ENCODE assay signal across 20 cellular contexts in the genomic region with DNA sequence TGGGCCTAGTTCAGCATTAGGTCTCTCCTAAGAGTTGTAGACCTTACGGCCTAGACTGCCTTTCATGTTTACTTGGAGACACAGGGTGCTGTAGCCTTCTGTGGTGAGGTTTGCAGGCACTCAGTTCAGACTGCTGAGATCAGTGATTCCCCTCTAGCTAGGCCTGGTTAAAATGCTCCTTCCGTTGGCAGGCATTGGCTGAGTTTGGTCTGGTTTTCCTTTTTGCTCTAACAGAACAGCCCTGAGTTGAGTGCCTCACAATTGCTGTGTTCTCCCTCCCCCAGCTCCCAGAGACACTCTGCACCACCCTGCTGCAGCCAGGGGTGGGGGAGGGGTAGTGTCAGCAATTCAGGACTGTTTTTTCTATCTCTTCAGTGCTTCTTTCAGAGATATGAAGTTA.
A peak's percentile ranks its signal among the peaks of the same experiment; 100 is the strongest.
DNase-seq lines count a peak whose midpoint lies in the region; ATAC-seq and TF ChIP-seq lines count a peak whose summit lies in the region.
"Had no signal": no experiment of that assay in that cellular context is flagged by ENCODE, and none has a peak within 500 bp of the region (broad histone marks: within the 10 kb centered on the region; RNA-seq: fewer than 3 reads in every experiment).

No MANE protein-coding gene starts in this region.

- H3K4me1 Mint-ChIP-seq in activated T-cell treated with anti-CD3 and anti-CD28 coated beads, Interleukin-2, amount 50 U/mL, for 72 hours (ENCODE audit: low read depth), result peaks cover 6% of the 10 kb centered on the region
- H3K4me1 Mint-ChIP-seq in WTC11, result peaks cover 31% of the 10 kb centered on the region

- TF ChIP-seq CTCF in WTC11 (IDR thresholded peaks at IDR 0.05) (no peak), upper lobe of right lung (IDR thresholded peaks at IDR 0.05) (no peak)

- H3K9me3 Mint-ChIP-seq in activated T-cell treated with anti-CD3 and anti-CD28 coated beads, Interleukin-2, amount 50 U/mL, for 72 hours, result peaks cover 7 to 9% of the 10 kb centered on the region in 2 donors
- H3K9me3 Mint-ChIP-seq in WTC11, result peaks cover 12% of the 10 kb centered on the region; the same call in 1 of the 2 replicates

- DNase-seq in activated T-cell treated with anti-CD3 and anti-CD28 coated beads, Interleukin-2, amount 50 U/mL, for 72 hours, result no peak
- DNase-seq in activated T-cell treated with anti-CD3 and anti-CD28 coated beads, Interleukin-2, amount 50 U/mL, for 48 hours, result no peak
- DNase-seq in WTC11 (ENCODE audit: low spot score) (peak; percentile 32), GOT3 (lab: John Stamatoyannopoulos, UW) (no peak), retina (no peak), upper lobe of right lung (no peak)
- DNase-seq: activated CD4-positive, alpha-beta T cell treated with anti-CD3 and anti-CD28 coated beads for 48 hours; activated T-cell treated with anti-CD3 and anti-CD28 coated beads, Interleukin-2, amount 50 U/mL, for 4 hours; Caco-2; colonic mucosa; erythroblast; GF-D8; KG1; NCI-H1436 treated with DMSO at 0.1 percent for 48 hours; NCI-H524 treated with DMSO at 0.1 percent for 48 hours; T-helper 2 cell had no signal

- POLR2A ChIA-PET in WTC11 (lab: Charles Lee), result no interaction called here

- no peaks in the 10 kb centered on the region for H3K36me3 ChIP-seq in iPS-20b (ENCODE audit: insufficient read depth, low read depth, low read length)
- H3K36me3 ChIP-seq in stomach smooth muscle (ENCODE audit: control insufficient read depth in 2 of 2, insufficient read depth in 2 of 2, low read length in 2 of 2), result no peaks in the 10 kb centered on the region
- H3K36me3 ChIP-seq in upper lobe of right lung, result no peaks in the 10 kb centered on the region
- H3K36me3 ChIP-seq: colonic mucosa, thoracic aorta had no signal

- intact Hi-C loops in upper lobe of right lung (cut with DNase I), result no loop called here

- H3K36me3 Mint-ChIP-seq in activated T-cell treated with anti-CD3 and anti-CD28 coated beads, Interleukin-2, amount 50 U/mL, for 72 hours (ENCODE audit: insufficient read depth in 2 of 2), result peaks cover 3 to 5% of the 10 kb centered on the region in 2 donors
- no peaks in the 10 kb centered on the region for H3K36me3 Mint-ChIP-seq in WTC11

- H3K27me3 ChIP-seq in iPS-20b (ENCODE audit: insufficient read depth, low read length) (no peaks in the 10 kb centered on the region), stomach smooth muscle (ENCODE audit: control insufficient read depth in 1 of 2, insufficient read depth in 2 of 2, low read length in 2 of 2) (no peaks in the 10 kb centered on the region), upper lobe of right lung (no peaks in the 10 kb centered on the region)
- H3K27me3 ChIP-seq: colonic mucosa had no signal

- H3K9ac ChIP-seq in iPS-20b (ENCODE audit: low read depth, low read length), result peak overlapping the region; percentile 23; the same call in 1 of the 2 replicates
- H3K9ac ChIP-seq in stomach smooth muscle (ENCODE audit: low read length in 2 of 2), result no peak overlapping the region

- CTCF ChIA-PET in WTC11 (lab: Charles Lee), result no interaction called here

- ATAC-seq in activated T-cell treated with anti-CD3 and anti-CD28 coated beads, Interleukin-2, amount 50 U/mL, for 72 hours (replicated peaks in 1 of 2), result peak; percentile 31 to 42
- ATAC-seq in WTC11, result peak; percentile 87
- ATAC-seq in upper lobe of right lung, result no peak
- ATAC-seq: activated T-cell treated with anti-CD3 and anti-CD28 coated beads, Interleukin-2, amount 50 U/mL, for 4 hours had no signal

- H3K4me1 ChIP-seq in iPS-20b (ENCODE audit: insufficient read depth, low read length), result peaks cover 7% of the 10 kb centered on the region
- peaks cover 10% of the 10 kb centered on the region for H3K4me1 ChIP-seq in stomach smooth muscle (ENCODE audit: control insufficient read depth, insufficient read depth, low read length)
- H3K4me1 ChIP-seq in upper lobe of right lung, result no peaks in the 10 kb centered on the region
- H3K4me1 ChIP-seq: Caco-2, colonic mucosa had no signal

- H3K27ac Mint-ChIP-seq in activated T-cell treated with anti-CD3 and anti-CD28 coated beads, Interleukin-2, amount 50 U/mL, for 72 hours, result no peak overlapping the region
- H3K27ac Mint-ChIP-seq in WTC11, result no peak overlapping the region

- H3K4me3 ChIP-seq in iPS-20b (ENCODE audit: low read length), result no peak overlapping the region
- no peak overlapping the region for H3K4me3 ChIP-seq in stomach smooth muscle (ENCODE audit: low read length in 2 of 2)
- no peak overlapping the region for H3K4me3 ChIP-seq in upper lobe of right lung
- H3K4me3 ChIP-seq: colonic mucosa, thoracic aorta had no signal

- H3K27me3 Mint-ChIP-seq in activated T-cell treated with anti-CD3 and anti-CD28 coated beads, Interleukin-2, amount 50 U/mL, for 72 hours (ENCODE audit: low read depth), result peaks cover 8% of the 10 kb centered on the region
- H3K27me3 Mint-ChIP-seq in WTC11 (ENCODE audit: low read depth), result peaks cover 3% of the 10 kb centered on the region; the same call in 1 of the 2 replicates

- H3K9me3 ChIP-seq in iPS-20b (ENCODE audit: insufficient read depth, low read depth, low read length), result no peaks in the 10 kb centered on the region
- H3K9me3 ChIP-seq in stomach smooth muscle (ENCODE audit: control insufficient read depth in 2 of 2, low read length in 2 of 2), result no peaks in the 10 kb centered on the region
- H3K9me3 ChIP-seq in upper lobe of right lung, result no peaks in the 10 kb centered on the region
- H3K9me3 ChIP-seq: colonic mucosa, thoracic aorta had no signal

- H3K27ac ChIP-seq in iPS-20b (ENCODE audit: low read length), result no peak overlapping the region
- H3K27ac ChIP-seq in stomach smooth muscle (ENCODE audit: low read length), result peak overlapping the region; percentile 63
- no peak overlapping the region for H3K27ac ChIP-seq in upper lobe of right lung
- H3K27ac ChIP-seq: colonic mucosa, HL-60, thoracic aorta had no signal

- no peak overlapping the region for H3K4me3 Mint-ChIP-seq in activated T-cell treated with anti-CD3 and anti-CD28 coated beads, Interleukin-2, amount 50 U/mL, for 72 hours
- H3K4me3 Mint-ChIP-seq in WTC11, result no peak overlapping the region
- H3K4me3 Mint-ChIP-seq: activated T-cell treated with anti-CD3 and anti-CD28 coated beads, Interleukin-2, amount 50 U/mL, for 4 hours had no signal

TF ChIP-seq in WTC11, 78 proteins besides CTCF, POLR2A, EP300 and RAD21:
- TF ChIP-seq ZBTB21 (CRISPR knock-in tag; IDR thresholded peaks at IDR 0.05; ENCODE audit: borderline replicate concordance), result no peak
- TF ChIP-seq, protein P1, sequence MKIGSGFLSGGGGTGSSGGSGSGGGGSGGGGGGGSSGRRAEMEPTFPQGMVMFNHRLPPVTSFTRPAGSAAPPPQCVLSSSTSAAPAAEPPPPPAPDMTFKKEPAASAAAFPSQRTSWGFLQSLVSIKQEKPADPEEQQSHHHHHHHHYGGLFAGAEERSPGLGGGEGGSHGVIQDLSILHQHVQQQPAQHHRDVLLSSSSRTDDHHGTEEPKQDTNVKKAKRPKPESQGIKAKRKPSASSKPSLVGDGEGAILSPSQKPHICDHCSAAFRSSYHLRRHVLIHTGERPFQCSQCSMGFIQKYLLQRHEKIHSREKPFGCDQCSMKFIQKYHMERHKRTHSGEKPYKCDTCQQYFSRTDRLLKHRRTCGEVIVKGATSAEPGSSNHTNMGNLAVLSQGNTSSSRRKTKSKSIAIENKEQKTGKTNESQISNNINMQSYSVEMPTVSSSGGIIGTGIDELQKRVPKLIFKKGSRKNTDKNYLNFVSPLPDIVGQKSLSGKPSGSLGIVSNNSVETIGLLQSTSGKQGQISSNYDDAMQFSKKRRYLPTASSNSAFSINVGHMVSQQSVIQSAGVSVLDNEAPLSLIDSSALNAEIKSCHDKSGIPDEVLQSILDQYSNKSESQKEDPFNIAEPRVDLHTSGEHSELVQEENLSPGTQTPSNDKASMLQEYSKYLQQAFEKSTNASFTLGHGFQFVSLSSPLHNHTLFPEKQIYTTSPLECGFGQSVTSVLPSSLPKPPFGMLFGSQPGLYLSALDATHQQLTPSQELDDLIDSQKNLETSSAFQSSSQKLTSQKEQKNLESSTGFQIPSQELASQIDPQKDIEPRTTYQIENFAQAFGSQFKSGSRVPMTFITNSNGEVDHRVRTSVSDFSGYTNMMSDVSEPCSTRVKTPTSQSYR (CRISPR knock-in tag; IDR thresholded peaks at IDR 0.05), result 0 out of 2 replicates have a peak, but pooled peaks have one; percentile 48
